7 cellular contexts compared by ENCODE assay signal in genomic region chrX:54866606-54867005, GRCh38.
"Had no signal": no experiment of that assay in that cellular context is flagged by ENCODE, and none has a peak within 500 bp of the region (broad histone marks: within the 10 kb centered on the region; RNA-seq: fewer than 3 reads in every experiment).

No MANE protein-coding gene starts in this region.

- DNase-seq: H7, HFFc6, KG1 had no signal

- H3K4me1 ChIP-seq: HAP-1 had no signal

- H2AFZ ChIP-seq: GM23338 had no signal

- H3K4me2 ChIP-seq: GM23338 had no signal

- ATAC-seq: GM23338, HCT116 had no signal

- H3K9me3 ChIP-seq: HAP-1 had no signal

- H3K36me3 ChIP-seq: HAP-1 had no signal

- H3K27ac ChIP-seq: HL-60 had no signal

- H3K4me3 ChIP-seq: GM23338, HAP-1 had no signal
